ENCODE assay signal across 5 cellular contexts in genomic region chr18:71077451-71077850, GRCh38.
"Had no signal": no experiment of that assay in that cellular context is flagged by ENCODE, and none has a peak within 500 bp of the region (broad histone marks: within the 10 kb centered on the region; RNA-seq: fewer than 3 reads in every experiment).

No MANE protein-coding gene starts in this region.

- H3K4me3 ChIP-seq: GM23338, K562 had no signal

- H2AFZ ChIP-seq: GM23338 had no signal

- H3K4me2 ChIP-seq: GM23338 had no signal

- ATAC-seq: GM23338, K562 had no signal

- DNase-seq: H9, HCEC 1CT, IMR-90 had no signal
